Comparison of ENCODE assay signal across 17 cellular contexts in the genomic region with DNA sequence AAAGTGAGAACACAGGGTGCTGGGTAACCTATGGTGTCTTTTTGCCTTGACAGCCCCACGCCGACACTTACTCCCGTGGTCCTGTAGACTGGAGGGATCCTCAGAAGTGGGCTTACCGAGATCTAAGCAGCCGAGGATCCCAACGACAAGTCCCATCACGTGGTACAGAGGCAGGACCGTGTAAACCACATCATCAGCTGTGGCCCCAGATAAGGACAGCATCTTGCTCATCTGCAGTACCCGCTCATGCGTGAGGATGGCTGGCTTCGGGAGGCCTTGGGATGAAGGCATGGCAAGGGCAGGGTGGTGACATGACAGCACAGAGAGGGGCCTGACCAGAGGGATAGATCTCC. TPM values are rescaled to one million over a fixed set of nuclear protein-coding genes. Genes with fewer than 3 reads are reported as not detected.
DNase-seq lines count a peak whose midpoint lies in the region; ATAC-seq, FAIRE-seq and TF ChIP-seq lines count a peak whose summit lies in the region.
"Had no signal": no experiment of that assay in that cellular context is flagged by ENCODE, and none has a peak within 500 bp of the region (broad histone marks: within the 10 kb centered on the region; RNA-seq: fewer than 3 reads in every experiment).

No MANE protein-coding gene starts in this region.

- ATAC-seq in natural killer cell treated with Interleukin-12 subunit alpha and Interleukin-12 subunit beta and Interleukin-15 and Interleukin-18, amount 100 ng/mL, for 72 hours, result no peak

- peak overlapping the region in 4 of 11 experiments; percentile 18 to 46 (median 33); a peak in 5 of 22 replicates for H3K9ac ChIP-seq in BLaER1 treated with 17β-estradiol and CSF1 and Interleukin-3, amounts not matched to agents 10 nM and 100 nM

- 91% methylated on average over 7 of the region's 11 CpGs for WGBS in esophagus muscularis mucosa

- peaks cover 19% of the 10 kb centered on the region for H3K4me1 Mint-ChIP-seq in nephron progenitor cell
- H3K4me1 Mint-ChIP-seq in natural killer cell treated with Interleukin-12 subunit alpha and Interleukin-12 subunit beta and Interleukin-15 and Interleukin-18, amount 100 ng/mL, for 72 hours (ENCODE audit: low read depth in 2 of 2), result peaks cover 0 to 13% of the 10 kb centered on the region in 2 donors

- no peaks in the 10 kb centered on the region for H3K27me3 ChIP-seq in BLaER1 treated with 17β-estradiol and CSF1 and Interleukin-3, amounts not matched to agents 10 nM and 100 nM
- no peaks in the 10 kb centered on the region for H3K27me3 ChIP-seq in bronchial epithelial cell (ENCODE audit: control insufficient read depth, insufficient read depth, low read length)
- no peaks in the 10 kb centered on the region for H3K27me3 ChIP-seq in esophagus muscularis mucosa
- H3K27me3 ChIP-seq: SJCRH30 had no signal

- no peak overlapping the region for H3K4me3 Mint-ChIP-seq in nephron progenitor cell
- no peak overlapping the region for H3K4me3 Mint-ChIP-seq in natural killer cell treated with Interleukin-12 subunit alpha and Interleukin-12 subunit beta and Interleukin-15 and Interleukin-18, amount 100 ng/mL, for 72 hours
- H3K4me3 Mint-ChIP-seq: B cell; CD4-positive, alpha-beta T cell had no signal

- peak; percentile 74 for DNase-seq in OCI-M2 (lab: John Stamatoyannopoulos, UW; ENCODE audit: unreplicated experiment)
- no peak for DNase-seq in bronchial epithelial cell (ENCODE audit: low read depth)
- DNase-seq in nephron progenitor cell, result no peak
- DNase-seq in activated CD4-positive, CD25-positive, alpha-beta regulatory T cell treated with anti-CD3 and anti-CD28 coated beads, Interleukin-2, amount 50 U/mL, for 72 hours, result no peak
- DNase-seq in esophagus muscularis mucosa (ENCODE audit: extremely low spot score), result no peak
- no peak for DNase-seq in natural killer cell treated with Interleukin-12 subunit alpha and Interleukin-12 subunit beta and Interleukin-15 and Interleukin-18, amount 100 ng/mL, for 72 hours (ENCODE audit: low spot score)
- DNase-seq: CD4-positive, alpha-beta T cell; GF-D8; NCI-H1417 treated with DMSO at 0.1 percent for 48 hours; NCI-H1930; NCI-H226; NCI-H524; NCI-H82; PC-9; SJCRH30 had no signal

- TF ChIP-seq CTCF in bronchial epithelial cell (IDR thresholded peaks at IDR 0.05; ENCODE audit: insufficient read depth, low read length, severe bottlenecking) (no peak), nephron progenitor cell (IDR thresholded peaks at IDR 0.05) (no peak), esophagus muscularis mucosa (IDR thresholded peaks at IDR 0.05) (no peak)

- peak overlapping the region in 9 of 11 experiments; percentile 8 to 78 (median 57); a peak in 17 of 22 replicates for H3K4me2 ChIP-seq in BLaER1 treated with 17β-estradiol and CSF1 and Interleukin-3, amounts not matched to agents 10 nM and 100 nM
- H3K4me2 ChIP-seq: PC-9 had no signal

- peaks cover 18% of the 10 kb centered on the region for H3K9me3 Mint-ChIP-seq in nephron progenitor cell
- H3K9me3 Mint-ChIP-seq in natural killer cell treated with Interleukin-12 subunit alpha and Interleukin-12 subunit beta and Interleukin-15 and Interleukin-18, amount 100 ng/mL, for 72 hours, result no peaks in the 10 kb centered on the region

- H3K27me3 Mint-ChIP-seq in nephron progenitor cell (ENCODE audit: low read depth, poor library complexity), result peaks cover 6% of the 10 kb centered on the region
- no peaks in the 10 kb centered on the region for H3K27me3 Mint-ChIP-seq in natural killer cell treated with Interleukin-12 subunit alpha and Interleukin-12 subunit beta and Interleukin-15 and Interleukin-18, amount 100 ng/mL, for 72 hours
- H3K27me3 Mint-ChIP-seq: B cell; CD4-positive, alpha-beta T cell had no signal

- H4K20me1 ChIP-seq in BLaER1 treated with 17β-estradiol and CSF1 and Interleukin-3, amounts not matched to agents 10 nM and 100 nM, result peaks cover 0 to 15% (median 0%) of the 10 kb centered on the region in 11 experiments; a peak in 7 of 22 replicates

- peak overlapping the region in 6 of 11 experiments; percentile 10 to 57 (median 37); a peak in 8 of 22 replicates for H3K27ac ChIP-seq in BLaER1 treated with 17β-estradiol and CSF1 and Interleukin-3, amounts not matched to agents 10 nM and 100 nM
- no peak overlapping the region for H3K27ac ChIP-seq in esophagus muscularis mucosa (replicated peaks in 1 of 4)
- H3K27ac ChIP-seq: PC-9, SJCRH30 had no signal

- peaks cover 0 to 19% (median 0%) of the 10 kb centered on the region in 11 experiments; a peak in 4 of 22 replicates for H3K36me3 ChIP-seq in BLaER1 treated with 17β-estradiol and CSF1 and Interleukin-3, amounts not matched to agents 10 nM and 100 nM
- H3K36me3 ChIP-seq in bronchial epithelial cell (ENCODE audit: control insufficient read depth, insufficient read depth, low read length), result no peaks in the 10 kb centered on the region
- H3K36me3 ChIP-seq in esophagus muscularis mucosa, result peaks cover 0 to 9% (median 4%) of the 10 kb centered on the region in 4 donors
- H3K36me3 ChIP-seq: SJCRH30 had no signal

- TF ChIP-seq POLR2A in esophagus muscularis mucosa (IDR thresholded peaks at IDR 0.05; ENCODE audit: low read depth), result no peak

- intact Hi-C loops in esophagus muscularis mucosa (cut with DNase I), result no loop called here

- FAIRE-seq in bronchial epithelial cell (lab: Jason Lieb, UNC), result peak; percentile 13

- H3K9me3 ChIP-seq in BLaER1 treated with 17β-estradiol and CSF1 and Interleukin-3, amounts not matched to agents 10 nM and 100 nM (replicated peaks in 1 of 11), result peaks cover 27 to 43% (median 31%) of the 10 kb centered on the region in 11 experiments
- no peaks in the 10 kb centered on the region for H3K9me3 ChIP-seq in esophagus muscularis mucosa
- H3K9me3 ChIP-seq: SJCRH30 had no signal

- no peak overlapping the region for H3K4me3 ChIP-seq in BLaER1 treated with 17β-estradiol and CSF1 and Interleukin-3, amounts not matched to agents 10 nM and 100 nM
- H3K4me3 ChIP-seq in bronchial epithelial cell (ENCODE audit: low read depth, low read length), result no peak overlapping the region
- no peak overlapping the region for H3K4me3 ChIP-seq in esophagus muscularis mucosa
- H3K4me3 ChIP-seq: PC-9, SJCRH30 had no signal

- peaks cover 12 to 35% (median 31%) of the 10 kb centered on the region in 10 experiments for H3K4me1 ChIP-seq in BLaER1 treated with 17β-estradiol and CSF1 and Interleukin-3, amounts not matched to agents 10 nM and 100 nM
- peaks cover 10 to 19% (median 16%) of the 10 kb centered on the region in 4 donors for H3K4me1 ChIP-seq in esophagus muscularis mucosa
- H3K4me1 ChIP-seq: SJCRH30 had no signal

- peak overlapping the region; percentile 58 for H3K27ac Mint-ChIP-seq in nephron progenitor cell
- no peak overlapping the region for H3K27ac Mint-ChIP-seq in natural killer cell treated with Interleukin-12 subunit alpha and Interleukin-12 subunit beta and Interleukin-15 and Interleukin-18, amount 100 ng/mL, for 72 hours
- H3K27ac Mint-ChIP-seq: B cell; CD4-positive, alpha-beta T cell had no signal

- peaks cover 22% of the 10 kb centered on the region for H3K36me3 Mint-ChIP-seq in nephron progenitor cell (ENCODE audit: low read depth)
- H3K36me3 Mint-ChIP-seq in natural killer cell treated with Interleukin-12 subunit alpha and Interleukin-12 subunit beta and Interleukin-15 and Interleukin-18, amount 100 ng/mL, for 72 hours, result peaks cover 6% of the 10 kb centered on the region

- TF ChIP-seq EP300 in esophagus muscularis mucosa (IDR thresholded peaks at IDR 0.05), result no peak

RNA-seq across cellular contexts. Expression of gene SLC27A5, which starts 2.1 kb away (rescaled TPM):
- total RNA-seq in bronchial epithelial cell, result 11.1 and 28.8 TPM in 2 replicates
- total RNA-seq in esophagus muscularis mucosa, result 10 to 100 TPM in 1 of 4 donors, 1 to 10 TPM in 3; 3.8 to 10.8 (median 4.6) TPM
- total RNA-seq in natural killer cell treated with Interleukin-12 subunit alpha and Interleukin-12 subunit beta and Interleukin-15 and Interleukin-18, amount 100 ng/mL, for 72 hours, result 10 to 100 TPM; 15.1 to 29.1 TPM

RNA-seq across cellular contexts. Expression of gene ZBTB45, which starts 9.9 kb away (rescaled TPM):
- total RNA-seq in bronchial epithelial cell (3.4 and 5.1 TPM in 2 replicates), esophagus muscularis mucosa (10 to 100 TPM in 2 of 4 donors, 1 to 10 TPM in 2; 8.8 to 20.0 (median 12.1) TPM)
- 10 to 100 TPM; 18.0 to 25.9 TPM for total RNA-seq in natural killer cell treated with Interleukin-12 subunit alpha and Interleukin-12 subunit beta and Interleukin-15 and Interleukin-18, amount 100 ng/mL, for 72 hours

RNA-seq across cellular contexts. Expression of gene ZNF446, which starts 33.6 kb away (rescaled TPM):
- total RNA-seq in bronchial epithelial cell, result 2.4 and 3.7 TPM in 2 replicates
- total RNA-seq in esophagus muscularis mucosa, result 10 to 100 TPM; 13.7 to 20.4 (median 17.0) TPM
- total RNA-seq in natural killer cell treated with Interleukin-12 subunit alpha and Interleukin-12 subunit beta and Interleukin-15 and Interleukin-18, amount 100 ng/mL, for 72 hours, result 1 to 10 TPM; 3.9 to 5.8 TPM

RNA-seq across cellular contexts. Expression of gene TRIM28, which starts 34.2 kb away (rescaled TPM):
- total RNA-seq in bronchial epithelial cell, result 270 and 277 TPM in 2 replicates
- total RNA-seq in esophagus muscularis mucosa, result 100 to 1,000 TPM; 152 to 319 (median 264) TPM
- total RNA-seq in natural killer cell treated with Interleukin-12 subunit alpha and Interleukin-12 subunit beta and Interleukin-15 and Interleukin-18, amount 100 ng/mL, for 72 hours, result 100 to 1,000 TPM; 424 to 774 TPM

RNA-seq across cellular contexts. Expression of gene ZNF324, which starts 42.8 kb away (rescaled TPM):
- total RNA-seq in bronchial epithelial cell (9.7 and 10.5 TPM in 2 replicates), esophagus muscularis mucosa (10 to 100 TPM; 12.9 to 21.8 (median 15.6) TPM)
- total RNA-seq in natural killer cell treated with Interleukin-12 subunit alpha and Interleukin-12 subunit beta and Interleukin-15 and Interleukin-18, amount 100 ng/mL, for 72 hours, result 10 to 100 TPM; 15.2 to 15.5 TPM

Comparison
In these comparisons a context has a peak if more than half of its experiments do, and no peak if none do; other contexts are left out.
1. H3K27ac ChIP-seq: peak in BLaER1 treated with 17β-estradiol and CSF1 and Interleukin-3, amounts not matched to agents 10 nM and 100 nM (6 of 11); none in esophagus muscularis mucosa (0 of 4).